13 cellular contexts compared by ENCODE assay signal in genomic region chr9:20835364-20836286, GRCh38.
A peak's percentile ranks its signal among the peaks of the same experiment; 100 is the strongest.
DNase-seq lines count a peak whose midpoint lies in the region; ATAC-seq, FAIRE-seq and TF ChIP-seq lines count a peak whose summit lies in the region.
"Had no signal": no experiment of that assay in that cellular context is flagged by ENCODE, and none has a peak within 500 bp of the region (broad histone marks: within the 10 kb centered on the region; RNA-seq: fewer than 3 reads in every experiment).

No MANE protein-coding gene starts in this region.

- no peak for TF ChIP-seq EP300 in A549 (IDR thresholded peaks at IDR 0.05)

- no peak overlapping the region for H3K4me3 ChIP-seq in A549
- peak overlapping the region; percentile 4 for H3K4me3 ChIP-seq in astrocyte of the cerebellum (ENCODE audit: low read depth, low read length)
- H3K4me3 ChIP-seq: K562, ovary had no signal

- no peak for TF ChIP-seq RAD21 in A549 (conservative IDR thresholded peaks at IDR 0.05 in 1 of 2, IDR thresholded peaks at IDR 0.05 in 1 of 2)

- CTCF ChIA-PET in A549 (lab: Yijun Ruan, JAX) = no interaction called here

- peak in 1 of 2 experiments; percentile 50; a peak in 1 of 6 replicates for ATAC-seq in A549
- ATAC-seq in GM19455 (IDR thresholded peaks at IDR 0.05; ENCODE audit: unreplicated experiment) = no peak
- ATAC-seq in GM19324 (IDR thresholded peaks at IDR 0.05; ENCODE audit: low FRiP score, unreplicated experiment) = no peak
- ATAC-seq: K562 had no signal

- in situ Hi-C loops in astrocyte of the cerebellum (cut with HindIII; ENCODE audit: low sequenced_read_pairs) = no loop called here

- TF ChIP-seq POLR2A in A549 (IDR thresholded peaks at IDR 0.05; ENCODE audit: low read length) = no peak

- POLR2A ChIA-PET in A549 (lab: Yijun Ruan, JAX) = no interaction called here

- no peak for FAIRE-seq in A549 (lab: Jason Lieb, UNC)
- FAIRE-seq: K562 had no signal

- TF ChIP-seq CTCF in A549 (IDR thresholded peaks at IDR 0.05) = no peak
- TF ChIP-seq CTCF in astrocyte of the cerebellum (IDR thresholded peaks at IDR 0.05; ENCODE audit: low read depth, low read length, missing control alignments) = no peak

- H3K4me2 ChIP-seq in A549 = peak overlapping the region; percentile 30; the same call in 2 of the 3 replicates

- H3K4me1 ChIP-seq in A549 = peaks cover 12% of the 10 kb centered on the region
- H3K4me1 ChIP-seq: BE2C had no signal

- WGBS in A549 (ENCODE audit: missing lambda C conversion rate) = 60% methylated on average over 6 of the region's 6 CpGs

- H3K9me3 ChIP-seq in A549 = no peaks in the 10 kb centered on the region
- H3K9me3 ChIP-seq: BE2C, ovary had no signal

- DNase-seq in A549 (ENCODE audit: low read depth in 1 of 2, low spot score in 1 of 2) = peak in 1 of 2 experiments; percentile 16
- DNase-seq in HPDE6-E6E7 (ENCODE audit: extremely low spot score) = peak; percentile 5
- DNase-seq in astrocyte of the cerebellum (ENCODE audit: low read depth) = no peak
- DNase-seq in left kidney (ENCODE audit: low read depth, low spot score) = peak; percentile 41
- no peak for DNase-seq in superior temporal gyrus (ENCODE audit: extremely low spot score)
- no peak for DNase-seq in dedifferentiated amniotic fluid mesenchymal stem cell (ENCODE audit: extremely low spot score)
- DNase-seq: BE2C, dermis blood vessel endothelial cell, ovary, T-helper 9 cell had no signal

- no peak overlapping the region; a peak in 1 of 6 replicates for H3K27ac ChIP-seq in A549
- H3K27ac ChIP-seq: ovary had no signal

TF ChIP-seq in A549, 52 proteins besides CTCF, POLR2A, EP300 and RAD21:
- TF ChIP-seq CEBPB (IDR thresholded peaks at IDR 0.05) = peak; percentile 53 to 70; a peak in 3 of 4 replicates
- no peak for TF ChIP-seq FOSB (CRISPR knock-in tag; IDR thresholded peaks at IDR 0.05)
- TF ChIP-seq CHD4 (IDR thresholded peaks at IDR 0.05; ENCODE audit: borderline replicate concordance) = no peak
- no peak for TF ChIP-seq ELK1 (IDR thresholded peaks at IDR 0.05; ENCODE audit: low read depth, low read length)
- TF ChIP-seq FOSL2 (IDR thresholded peaks at IDR 0.05) = no peak
- peak; percentile 69 for TF ChIP-seq FOSL2 (CRISPR knock-in tag; IDR thresholded peaks at IDR 0.05)

Comparison
In these comparisons a context has a peak if more than half of its experiments do, and no peak if none do; other contexts are left out.
1. DNase-seq: peak in HPDE6-E6E7 (single experiment) and left kidney (single experiment); none in astrocyte of the cerebellum (single experiment), superior temporal gyrus (single experiment) and dedifferentiated amniotic fluid mesenchymal stem cell (single experiment).